15 cellular contexts compared by ENCODE assay signal in the genomic region with DNA sequence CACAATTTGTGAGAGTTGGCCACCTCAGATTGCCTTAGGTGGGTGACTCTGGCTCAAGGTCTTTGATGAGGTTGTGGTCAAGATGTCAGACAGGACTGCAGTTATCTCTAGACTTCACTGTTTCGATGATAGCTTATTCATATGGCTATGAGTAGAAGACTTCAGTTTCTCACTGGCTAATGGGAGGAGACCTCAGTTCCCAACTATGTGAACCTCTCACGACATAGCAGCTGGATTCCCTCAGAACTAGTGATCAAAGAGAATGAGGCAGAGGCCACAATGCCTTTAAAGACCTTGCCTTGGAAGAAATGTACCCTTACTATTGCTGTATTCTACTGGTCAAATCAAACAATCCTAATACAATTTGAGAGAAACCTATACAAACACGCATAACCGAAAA.
DNase-seq lines count a peak whose midpoint lies in the region; TF ChIP-seq lines count a peak whose summit lies in the region.
"Had no signal": no experiment of that assay in that cellular context is flagged by ENCODE, and none has a peak within 500 bp of the region (broad histone marks: within the 10 kb centered on the region; RNA-seq: fewer than 3 reads in every experiment).

No MANE protein-coding gene starts in this region.

- no peak for TF ChIP-seq POLR2A in adrenal gland (IDR thresholded peaks at IDR 0.05)

- H3K36me3 ChIP-seq in adrenal gland (replicated peaks in 1 of 2): no peaks in the 10 kb centered on the region

- H3K27ac Mint-ChIP-seq in nephron: peak overlapping the region in 2 of 3 experiments; percentile 12 to 46
- H3K27ac Mint-ChIP-seq: CD4-positive, alpha-beta T cell had no signal

- no peak overlapping the region for H3K4me3 ChIP-seq in GM12865 (ENCODE audit: low read depth, low read length)
- no peak overlapping the region for H3K4me3 ChIP-seq in fibroblast of villous mesenchyme (ENCODE audit: low read depth, low read length)
- no peak overlapping the region for H3K4me3 ChIP-seq in adrenal gland
- H3K4me3 ChIP-seq: A549 had no signal

- H3K27ac ChIP-seq in adrenal gland: no peak overlapping the region
- H3K27ac ChIP-seq: 22Rv1, A549, C4-2B had no signal

- no peak for TF ChIP-seq CTCF in GM12865 (IDR thresholded peaks at IDR 0.05; ENCODE audit: insufficient read depth, low read depth, low read length, missing control alignments)
- TF ChIP-seq CTCF in fibroblast of villous mesenchyme (IDR thresholded peaks at IDR 0.05; ENCODE audit: insufficient read depth, low read depth, low read length): no peak
- no peak for TF ChIP-seq CTCF in nephron (IDR thresholded peaks at IDR 0.05; ENCODE audit: unreplicated experiment in 3 of 3)
- TF ChIP-seq CTCF in adrenal gland (IDR thresholded peaks at IDR 0.05): no peak

- no peaks in the 10 kb centered on the region for H3K4me1 Mint-ChIP-seq in nephron

- H3K9me3 Mint-ChIP-seq in nephron: no peaks in the 10 kb centered on the region

- peak; percentile 25 for DNase-seq in GM12865 (ENCODE audit: low read depth)
- peak; percentile 90 for DNase-seq in SW480 (ENCODE audit: low spot score)
- DNase-seq in fibroblast of villous mesenchyme (ENCODE audit: low read depth): peak; percentile 12
- DNase-seq in adrenal gland: no peak
- no peak for DNase-seq in activated effector memory CD4-positive, alpha-beta T cell treated with Interleukin-2 at 50 U/mL for 16 hours
- DNase-seq in activated CD4-positive, CD25-positive, alpha-beta regulatory T cell (lab: John Stamatoyannopoulos, UW): no peak
- DNase-seq: AML-193; Caco-2; CD4-positive, alpha-beta T cell; GOT3; H7 had no signal

- no peaks in the 10 kb centered on the region for H3K9me3 ChIP-seq in adrenal gland (replicated peaks in 1 of 3)
- H3K9me3 ChIP-seq: A549, Caco-2 had no signal

- no peaks in the 10 kb centered on the region for H3K27me3 Mint-ChIP-seq in nephron (ENCODE audit: low read depth)
- H3K27me3 Mint-ChIP-seq: CD4-positive, alpha-beta T cell had no signal

- no peaks in the 10 kb centered on the region for H3K36me3 Mint-ChIP-seq in nephron (ENCODE audit: low read depth)

- WGBS in adrenal gland, 4 donors: 59 to 73% (median 69%) methylated on average over 4 of the region's 4 CpGs

- intact Hi-C loops in adrenal gland (cut with DNase I): no loop called here

- H3K4me1 ChIP-seq in adrenal gland (replicated peaks in 1 of 2): no peaks in the 10 kb centered on the region
- H3K4me1 ChIP-seq: A549, Caco-2 had no signal

- H3K4me3 Mint-ChIP-seq in nephron: no peak overlapping the region
- H3K4me3 Mint-ChIP-seq: CD4-positive, alpha-beta T cell had no signal

- no peaks in the 10 kb centered on the region for H3K27me3 ChIP-seq in adrenal gland

Comparison
In these comparisons a context has a peak if more than half of its experiments do, and no peak if none do; other contexts are left out.
1. DNase-seq: peak in GM12865 (single experiment), SW480 (single experiment) and fibroblast of villous mesenchyme (single experiment); none in adrenal gland (0 of 7), activated effector memory CD4-positive, alpha-beta T cell treated with Interleukin-2 at 50 U/mL for 16 hours (single experiment) and activated CD4-positive, CD25-positive, alpha-beta regulatory T cell (0 of 4).